Comparison of ENCODE assay signal across 8 cellular contexts in the genomic region with DNA sequence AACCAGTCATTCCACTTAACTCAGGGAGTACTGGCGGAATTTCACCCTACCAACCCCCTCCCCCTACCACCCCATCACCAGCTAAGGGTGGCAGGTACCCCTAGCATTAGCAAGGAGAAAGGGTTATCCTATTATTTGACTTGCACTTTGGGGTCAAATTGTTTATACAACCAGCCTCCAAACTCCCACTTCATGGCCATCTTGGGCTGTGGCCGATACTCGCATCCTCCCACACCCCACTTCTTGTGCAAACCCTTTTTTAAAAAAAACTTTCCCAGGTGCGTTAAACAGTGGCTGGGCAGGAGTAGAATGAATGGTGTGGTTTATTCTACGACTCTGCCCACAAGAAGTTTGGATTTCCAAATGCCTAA. TPM values are rescaled to one million over a fixed set of nuclear protein-coding genes. Genes with fewer than 3 reads are reported as not detected.
DNase-seq lines count a peak whose midpoint lies in the region; ATAC-seq, FAIRE-seq and TF ChIP-seq lines count a peak whose summit lies in the region.

No MANE protein-coding gene starts in this region.

- peak overlapping the region; percentile 95 for H3K4me3 Mint-ChIP-seq in activated CD8-positive, alpha-beta memory T cell treated with anti-CD3 and anti-CD28 coated beads, Interleukin-2, amount 10 ng/mL, durations not matched to agents 7 days and 5 days

- TF ChIP-seq CTCF in HepG2 (CRISPR knock-in tag; IDR thresholded peaks at IDR 0.05) (no peak), tibial nerve (IDR thresholded peaks at IDR 0.05) (no peak)

- no peak for DNase-seq in activated CD8-positive, alpha-beta memory T cell treated with anti-CD3 and anti-CD28 coated beads, Interleukin-2, amount 10 ng/mL, durations not matched to agents 7 days and 5 days
- no peak for DNase-seq in activated CD8-positive, alpha-beta memory T cell treated with anti-CD3 and anti-CD28 coated beads, Interleukin-2, amount 50 U/mL, for 48 hours
- DNase-seq in activated naive CD4-positive, alpha-beta T cell treated with anti-CD3 and anti-CD28 coated beads, Interleukin-2, amount 50 U/mL, for 72 hours (ENCODE audit: low spot score in 2 of 2), result no peak
- DNase-seq in HepG2 (ENCODE audit: low spot score), result no peak
- DNase-seq in tibial nerve (ENCODE audit: low spot score in 2 of 2), result no peak
- no peak for DNase-seq in effector CD4-positive, alpha-beta T cell
- no peak for DNase-seq in SKM-1 (lab: John Stamatoyannopoulos, UW; ENCODE audit: unreplicated experiment)

- no peak for TF ChIP-seq POLR2A in HepG2 (IDR thresholded peaks at IDR 0.05; ENCODE audit: insufficient read depth in 1 of 2, low read depth in 2 of 2, low read length in 2 of 2)
- TF ChIP-seq POLR2A in tibial nerve (IDR thresholded peaks at IDR 0.05), result no peak

- in situ Hi-C loops in HepG2 (cut with HindIII; ENCODE audit: extremely low pct_ligation_motif_present, low pct_unique_long_range_greater_than_20kb), result no loop called here

- POLR2A ChIA-PET in HepG2 (lab: Yijun Ruan, JAX), result interaction anchor here (0.7 to 3.3 kb wide), 12 partner anchors 9 to 1805 kb away, joined by 3 to 125 read pairs (median 4); partner anchors contain the start of genes CRABP2, HDGF, ISG20L2 and MEF2D

- no peaks in the 10 kb centered on the region for H3K9me3 Mint-ChIP-seq in activated CD8-positive, alpha-beta memory T cell treated with anti-CD3 and anti-CD28 coated beads, Interleukin-2, amount 10 ng/mL, durations not matched to agents 7 days and 5 days (ENCODE audit: low read depth)
- no peaks in the 10 kb centered on the region for H3K9me3 Mint-ChIP-seq in activated naive CD4-positive, alpha-beta T cell treated with anti-CD3 and anti-CD28 coated beads, Interleukin-2, amount 50 U/mL, for 72 hours

- peaks cover 11% of the 10 kb centered on the region for H4K20me1 ChIP-seq in HepG2 (ENCODE audit: insufficient read depth, low read length)

- no peaks in the 10 kb centered on the region for H3K9me3 ChIP-seq in HepG2 (ENCODE audit: low read length)
- H3K9me3 ChIP-seq in tibial nerve, result no peaks in the 10 kb centered on the region

- FAIRE-seq in HepG2 (lab: Jason Lieb, UNC), result no peak

- peaks cover 67% of the 10 kb centered on the region for H3K4me1 Mint-ChIP-seq in activated CD8-positive, alpha-beta memory T cell treated with anti-CD3 and anti-CD28 coated beads, Interleukin-2, amount 10 ng/mL, durations not matched to agents 7 days and 5 days

- peak overlapping the region; percentile 96 for H3K27ac Mint-ChIP-seq in activated CD8-positive, alpha-beta memory T cell treated with anti-CD3 and anti-CD28 coated beads, Interleukin-2, amount 10 ng/mL, durations not matched to agents 7 days and 5 days
- peak overlapping the region; percentile 94 to 98 for H3K27ac Mint-ChIP-seq in activated naive CD4-positive, alpha-beta T cell treated with anti-CD3 and anti-CD28 coated beads, Interleukin-2, amount 50 U/mL, for 72 hours

- TF ChIP-seq RAD21 in HepG2 (CRISPR knock-in tag; IDR thresholded peaks at IDR 0.05), result no peak

- TF ChIP-seq EP300 in HepG2 (IDR thresholded peaks at IDR 0.05; ENCODE audit: low read depth in 2 of 2, low read length in 2 of 2), result no peak
- TF ChIP-seq EP300 in HepG2 (CRISPR knock-in tag; IDR thresholded peaks at IDR 0.05; ENCODE audit: borderline replicate concordance), result no peak
- TF ChIP-seq EP300 in tibial nerve (IDR thresholded peaks at IDR 0.05), result no peak

- BruUV-seq in HepG2 (replicated peaks; lab: Mats Ljungman, UMichigan), result no TSS peak

- H3K79me2 ChIP-seq in HepG2 (ENCODE audit: insufficient read depth, low read length), result peaks cover 24% of the 10 kb centered on the region

- H3K27ac ChIP-seq in HepG2 (ENCODE audit: extremely low read length, insufficient read depth, low read length) (peak overlapping the region; percentile 64), tibial nerve (peak overlapping the region; percentile 85 to 93 (median 89))

- H3K27me3 ChIP-seq in HepG2 (ENCODE audit: control insufficient read depth in 1 of 2, insufficient read depth in 2 of 2, low read length in 2 of 2), result no peaks in the 10 kb centered on the region; a peak in 1 of 5 replicates
- H3K27me3 ChIP-seq in tibial nerve, result no peaks in the 10 kb centered on the region

- H3K36me3 Mint-ChIP-seq in activated CD8-positive, alpha-beta memory T cell treated with anti-CD3 and anti-CD28 coated beads, Interleukin-2, amount 10 ng/mL, durations not matched to agents 7 days and 5 days, result peaks cover 37% of the 10 kb centered on the region
- H3K36me3 Mint-ChIP-seq in activated naive CD4-positive, alpha-beta T cell treated with anti-CD3 and anti-CD28 coated beads, Interleukin-2, amount 50 U/mL, for 72 hours, result peaks cover 17 to 52% of the 10 kb centered on the region in 2 donors

- intact Hi-C loops in HepG2 (cut with micrococcal nuclease; ENCODE audit: unreplicated experiment), result loop anchor here (1.0 kb wide), 1 partner anchor 26 kb away; the partner anchor contains the start of gene PRCC

- no peak for ATAC-seq in activated CD8-positive, alpha-beta memory T cell treated with anti-CD3 and anti-CD28 coated beads, Interleukin-2, amount 10 ng/mL, durations not matched to agents 7 days and 5 days
- ATAC-seq in activated naive CD4-positive, alpha-beta T cell treated with anti-CD3 and anti-CD28 coated beads, Interleukin-2, amount 50 U/mL, for 72 hours, result peak; percentile 2 to 6
- ATAC-seq in HepG2, result no peak
- no peak for ATAC-seq in HG02981 (IDR thresholded peaks at IDR 0.05; ENCODE audit: unreplicated experiment)

- no peak overlapping the region for H2AFZ ChIP-seq in HepG2 (ENCODE audit: low read length)

- peak overlapping the region; percentile 45 for H3K9ac ChIP-seq in HepG2 (ENCODE audit: insufficient read depth, low read depth, low read length)

- H3K27me3 Mint-ChIP-seq in activated CD8-positive, alpha-beta memory T cell treated with anti-CD3 and anti-CD28 coated beads, Interleukin-2, amount 10 ng/mL, durations not matched to agents 7 days and 5 days, result no peaks in the 10 kb centered on the region

- CTCF ChIA-PET in activated CD8-positive, alpha-beta memory T cell treated with anti-CD3 and anti-CD28 coated beads, Interleukin-2, amount 10 ng/mL, durations not matched to agents 7 days and 5 days (lab: Charles Lee), result interaction anchor here (0.8 to 5.6 kb wide), 8 partner anchors 10 to 120 kb away, joined by 3 to 87 read pairs (median 6); partner anchors contain the start of genes HDGF, ISG20L2, METTL25B and NTRK1
- CTCF ChIA-PET in HepG2 (lab: Yijun Ruan, JAX; ENCODE audit: low intra/inter-chr PET ratio, low total read pairs), result no interaction called here

- H3K36me3 ChIP-seq in HepG2 (replicated peaks in 1 of 2; ENCODE audit: control insufficient read depth in 1 of 2, insufficient read depth in 2 of 2, low read length in 2 of 2) (peaks cover 11 to 37% of the 10 kb centered on the region in 2 experiments; a peak in 4 of 5 replicates), tibial nerve (peaks cover 0 to 56% (median 15%) of the 10 kb centered on the region in 3 donors)

- WGBS in HepG2 (ENCODE audit: low lambda C conversion rate), result 89% methylated on average over 5 of the region's 5 CpGs
- WGBS in tibial nerve, 2 donors, result 82 to 90% methylated on average over 5 of the region's 5 CpGs

- H3K4me3 ChIP-seq in HepG2 (replicated peaks in 1 of 3; ENCODE audit: insufficient read depth in 1 of 3, low read depth in 2 of 3, low read length in 3 of 3), result peak overlapping the region in 2 of 3 experiments; percentile 7 to 27; a peak in 3 of 6 replicates
- H3K4me3 ChIP-seq in tibial nerve, result peak overlapping the region; percentile 8 to 72 (median 58)

- H3K4me2 ChIP-seq in HepG2 (ENCODE audit: low read depth, low read length), result peak overlapping the region; percentile 69

- H3K4me1 ChIP-seq in HepG2 (ENCODE audit: insufficient read depth, low read length) (peaks cover 29% of the 10 kb centered on the region), tibial nerve (peaks cover 0 to 64% (median 24%) of the 10 kb centered on the region in 4 donors)

RNA-seq across cellular contexts. Expression of gene MRPL24, which starts 0.7 kb away (rescaled TPM):
- 10 to 100 TPM; 60.4 to 80.0 TPM for total RNA-seq in activated CD8-positive, alpha-beta memory T cell treated with anti-CD3 and anti-CD28 coated beads, Interleukin-2, amount 10 ng/mL, durations not matched to agents 7 days and 5 days
- 10 to 100 TPM; 61.4 to 70.4 TPM for total RNA-seq in activated naive CD4-positive, alpha-beta T cell treated with anti-CD3 and anti-CD28 coated beads, Interleukin-2, amount 50 U/mL, for 72 hours
- total RNA-seq in HepG2 (2016; rRNA removed; fragmentation: Illumina TruSeq; extraction: Trizol) (42.9 and 45.7 TPM in 2 replicates), tibial nerve (10 to 100 TPM; 48.6 to 90.4 (median 66.2) TPM)
- total RNA-seq in HepG2 (2016; cell fraction: cytosol; rRNA removed; fragmentation: Illumina TruSeq; extraction: Trizol; ENCODE audit: low read depth), result 18.3 and 22.1 TPM in 2 replicates
- 43.5 and 49.0 TPM in 2 replicates for total RNA-seq in HepG2 (2016; cell fraction: insoluble cytoplasmic fraction; rRNA removed; fragmentation: Illumina TruSeq; extraction: Trizol)
- 21.2 and 21.3 TPM in 2 replicates for total RNA-seq in HepG2 (2016; cell fraction: membrane; rRNA removed; fragmentation: Illumina TruSeq; extraction: Trizol)
- total RNA-seq in HepG2 (2016; cell fraction: nucleus; rRNA removed; fragmentation: Illumina TruSeq; extraction: Trizol), result 13.5 and 22.5 TPM in 2 replicates
- polyA plus RNA-seq in HepG2 (2011; rRNA removed), result 37.7 and 38.1 TPM in 2 replicates
- polyA plus RNA-seq in HepG2 (2011; cell fraction: cytosol; rRNA removed), result 28.3 and 29.4 TPM in 2 replicates
- 15.0 and 17.2 TPM in 2 replicates for polyA plus RNA-seq in HepG2 (2011; cell fraction: nucleus; rRNA removed)
- 29.0 TPM in 2 replicates for polyA plus RNA-seq in HepG2 (2012)
- polyA plus RNA-seq in HepG2 (2016; cell fraction: cytosol; fragmentation: Illumina TruSeq; extraction: Trizol; ENCODE audit: low read depth), result 21.1 and 21.8 TPM in 2 replicates
- polyA plus RNA-seq in HepG2 (2016; cell fraction: insoluble cytoplasmic fraction; fragmentation: Illumina TruSeq; extraction: Trizol; ENCODE audit: low read depth), result 58.3 and 58.4 TPM in 2 replicates
- polyA plus RNA-seq in HepG2 (2016; cell fraction: membrane; fragmentation: Illumina TruSeq; extraction: Trizol; ENCODE audit: low read depth), result 18.3 and 20.0 TPM in 2 replicates
- 39.4 and 46.6 TPM in 2 replicates for polyA plus RNA-seq in HepG2 (2016; cell fraction: nucleus; fragmentation: Illumina TruSeq; extraction: Trizol; ENCODE audit: insufficient read depth, low read depth)
- 13.2 and 67.4 TPM in 2 replicates for polyA minus RNA-seq in HepG2 (2011; rRNA and poly(A)+ RNA removed; ENCODE audit: low replicate concordance)
- polyA minus RNA-seq in HepG2 (2011; cell fraction: cytosol; rRNA and poly(A)+ RNA removed), result 8.8 and 9.7 TPM in 2 replicates
- 5.7 and 8.6 TPM in 2 replicates for polyA minus RNA-seq in HepG2 (2011; cell fraction: nucleus; rRNA and poly(A)+ RNA removed)

RNA-seq across cellular contexts. Expression of gene HDGF, which starts 9.9 kb away (rescaled TPM):
- 100 to 1,000 TPM; 258 to 340 TPM for total RNA-seq in activated CD8-positive, alpha-beta memory T cell treated with anti-CD3 and anti-CD28 coated beads, Interleukin-2, amount 10 ng/mL, durations not matched to agents 7 days and 5 days
- 100 to 1,000 TPM; 281 to 325 TPM for total RNA-seq in activated naive CD4-positive, alpha-beta T cell treated with anti-CD3 and anti-CD28 coated beads, Interleukin-2, amount 50 U/mL, for 72 hours
- total RNA-seq in HepG2 (2016; rRNA removed; fragmentation: Illumina TruSeq; extraction: Trizol) (183 and 196 TPM in 2 replicates), tibial nerve (100 to 1,000 TPM; 120 to 177 (median 157) TPM)
- total RNA-seq in HepG2 (2016; cell fraction: cytosol; rRNA removed; fragmentation: Illumina TruSeq; extraction: Trizol; ENCODE audit: low read depth), result 98.2 and 98.3 TPM in 2 replicates
- total RNA-seq in HepG2 (2016; cell fraction: insoluble cytoplasmic fraction; rRNA removed; fragmentation: Illumina TruSeq; extraction: Trizol), result 165 and 204 TPM in 2 replicates
- 258 and 266 TPM in 2 replicates for total RNA-seq in HepG2 (2016; cell fraction: membrane; rRNA removed; fragmentation: Illumina TruSeq; extraction: Trizol)
- 89.8 and 111 TPM in 2 replicates for total RNA-seq in HepG2 (2016; cell fraction: nucleus; rRNA removed; fragmentation: Illumina TruSeq; extraction: Trizol)
- polyA plus RNA-seq in HepG2 (2011; rRNA removed), result 128 and 156 TPM in 2 replicates
- polyA plus RNA-seq in HepG2 (2011; cell fraction: cytosol; rRNA removed), result 115 and 119 TPM in 2 replicates
- polyA plus RNA-seq in HepG2 (2011; cell fraction: nucleus; rRNA removed), result 57.2 and 81.2 TPM in 2 replicates
- polyA plus RNA-seq in HepG2 (2012), result 124 and 162 TPM in 2 replicates
- 177 and 192 TPM in 2 replicates for polyA plus RNA-seq in HepG2 (2016; cell fraction: cytosol; fragmentation: Illumina TruSeq; extraction: Trizol; ENCODE audit: low read depth)
- polyA plus RNA-seq in HepG2 (2016; cell fraction: insoluble cytoplasmic fraction; fragmentation: Illumina TruSeq; extraction: Trizol; ENCODE audit: low read depth), result 263 and 292 TPM in 2 replicates
- 342 and 343 TPM in 2 replicates for polyA plus RNA-seq in HepG2 (2016; cell fraction: membrane; fragmentation: Illumina TruSeq; extraction: Trizol; ENCODE audit: low read depth)
- polyA plus RNA-seq in HepG2 (2016; cell fraction: nucleus; fragmentation: Illumina TruSeq; extraction: Trizol; ENCODE audit: insufficient read depth, low read depth), result 211 and 230 TPM in 2 replicates
- 134 and 389 TPM in 2 replicates for polyA minus RNA-seq in HepG2 (2011; rRNA and poly(A)+ RNA removed; ENCODE audit: low replicate concordance)
- polyA minus RNA-seq in HepG2 (2011; cell fraction: cytosol; rRNA and poly(A)+ RNA removed), result 64.6 and 71.8 TPM in 2 replicates
- 30.8 and 31.2 TPM in 2 replicates for polyA minus RNA-seq in HepG2 (2011; cell fraction: nucleus; rRNA and poly(A)+ RNA removed)

RNA-seq across cellular contexts. Expression of gene ISG20L2, which starts 13.0 kb away (rescaled TPM):
- total RNA-seq in activated CD8-positive, alpha-beta memory T cell treated with anti-CD3 and anti-CD28 coated beads, Interleukin-2, amount 10 ng/mL, durations not matched to agents 7 days and 5 days, result 10 to 100 TPM; 56.0 to 70.3 TPM
- 10 to 100 TPM; 46.2 to 50.7 TPM for total RNA-seq in activated naive CD4-positive, alpha-beta T cell treated with anti-CD3 and anti-CD28 coated beads, Interleukin-2, amount 50 U/mL, for 72 hours
- 17.8 and 19.8 TPM in 2 replicates for total RNA-seq in HepG2 (2016; rRNA removed; fragmentation: Illumina TruSeq; extraction: Trizol)
- total RNA-seq in HepG2 (2016; cell fraction: cytosol; rRNA removed; fragmentation: Illumina TruSeq; extraction: Trizol; ENCODE audit: low read depth), result 4.3 and 4.7 TPM in 2 replicates
- total RNA-seq in HepG2 (2016; cell fraction: insoluble cytoplasmic fraction; rRNA removed; fragmentation: Illumina TruSeq; extraction: Trizol), result 17.0 and 17.7 TPM in 2 replicates
- 13.2 and 14.0 TPM in 2 replicates for total RNA-seq in HepG2 (2016; cell fraction: membrane; rRNA removed; fragmentation: Illumina TruSeq; extraction: Trizol)
- total RNA-seq in HepG2 (2016; cell fraction: nucleus; rRNA removed; fragmentation: Illumina TruSeq; extraction: Trizol), result 9.6 and 14.9 TPM in 2 replicates
- 21.3 and 22.8 TPM in 2 replicates for polyA plus RNA-seq in HepG2 (2011; rRNA removed)
- polyA plus RNA-seq in HepG2 (2011; cell fraction: cytosol; rRNA removed), result 14.8 and 16.6 TPM in 2 replicates
- 7.5 and 8.0 TPM in 2 replicates for polyA plus RNA-seq in HepG2 (2011; cell fraction: nucleus; rRNA removed)
- polyA plus RNA-seq in HepG2 (2012), result 13.2 and 14.7 TPM in 2 replicates
- polyA plus RNA-seq in HepG2 (2016; cell fraction: cytosol; fragmentation: Illumina TruSeq; extraction: Trizol; ENCODE audit: low read depth), result 4.2 and 5.1 TPM in 2 replicates
- polyA plus RNA-seq in HepG2 (2016; cell fraction: insoluble cytoplasmic fraction; fragmentation: Illumina TruSeq; extraction: Trizol; ENCODE audit: low read depth), result 31.5 and 36.7 TPM in 2 replicates
- 12.8 and 15.4 TPM in 2 replicates for polyA plus RNA-seq in HepG2 (2016; cell fraction: membrane; fragmentation: Illumina TruSeq; extraction: Trizol; ENCODE audit: low read depth)
- 21.4 and 24.7 TPM in 2 replicates for polyA plus RNA-seq in HepG2 (2016; cell fraction: nucleus; fragmentation: Illumina TruSeq; extraction: Trizol; ENCODE audit: insufficient read depth, low read depth)
- polyA minus RNA-seq in HepG2 (2011; rRNA and poly(A)+ RNA removed; ENCODE audit: low replicate concordance), result 27.7 and 116 TPM in 2 replicates
- 9.0 and 13.8 TPM in 2 replicates for polyA minus RNA-seq in HepG2 (2011; cell fraction: cytosol; rRNA and poly(A)+ RNA removed)
- 11.8 and 21.6 TPM in 2 replicates for polyA minus RNA-seq in HepG2 (2011; cell fraction: nucleus; rRNA and poly(A)+ RNA removed)
- 10 to 100 TPM; 10.1 to 24.9 (median 18.6) TPM for total RNA-seq in tibial nerve

RNA-seq across cellular contexts. Expression of gene METTL25B, which starts 13.3 kb away (rescaled TPM):
- total RNA-seq in activated CD8-positive, alpha-beta memory T cell treated with anti-CD3 and anti-CD28 coated beads, Interleukin-2, amount 10 ng/mL, durations not matched to agents 7 days and 5 days, result 10 to 100 TPM; 44.0 to 49.6 TPM
- 10 to 100 TPM; 39.4 to 64.9 TPM for total RNA-seq in activated naive CD4-positive, alpha-beta T cell treated with anti-CD3 and anti-CD28 coated beads, Interleukin-2, amount 50 U/mL, for 72 hours
- 8.1 and 11.9 TPM in 2 replicates for total RNA-seq in HepG2 (2016; rRNA removed; fragmentation: Illumina TruSeq; extraction: Trizol)
- 4.8 and 7.1 TPM in 2 replicates for total RNA-seq in HepG2 (2016; cell fraction: cytosol; rRNA removed; fragmentation: Illumina TruSeq; extraction: Trizol; ENCODE audit: low read depth)
- 8.7 and 14.6 TPM in 2 replicates for total RNA-seq in HepG2 (2016; cell fraction: insoluble cytoplasmic fraction; rRNA removed; fragmentation: Illumina TruSeq; extraction: Trizol)
- 7.4 and 7.9 TPM in 2 replicates for total RNA-seq in HepG2 (2016; cell fraction: membrane; rRNA removed; fragmentation: Illumina TruSeq; extraction: Trizol)
- 8.7 and 16.4 TPM in 2 replicates for total RNA-seq in HepG2 (2016; cell fraction: nucleus; rRNA removed; fragmentation: Illumina TruSeq; extraction: Trizol)
- 24.0 and 26.3 TPM in 2 replicates for polyA plus RNA-seq in HepG2 (2011; rRNA removed)
- polyA plus RNA-seq in HepG2 (2011; cell fraction: cytosol; rRNA removed), result 15.1 and 18.0 TPM in 2 replicates
- polyA plus RNA-seq in HepG2 (2011; cell fraction: nucleus; rRNA removed), result 45.6 and 53.5 TPM in 2 replicates
- 18.4 and 20.2 TPM in 2 replicates for polyA plus RNA-seq in HepG2 (2012)
- polyA plus RNA-seq in HepG2 (2016; cell fraction: cytosol; fragmentation: Illumina TruSeq; extraction: Trizol; ENCODE audit: low read depth), result 4.1 and 5.6 TPM in 2 replicates
- 7.1 and 9.1 TPM in 2 replicates for polyA plus RNA-seq in HepG2 (2016; cell fraction: insoluble cytoplasmic fraction; fragmentation: Illumina TruSeq; extraction: Trizol; ENCODE audit: low read depth)
- 6.4 and 8.1 TPM in 2 replicates for polyA plus RNA-seq in HepG2 (2016; cell fraction: membrane; fragmentation: Illumina TruSeq; extraction: Trizol; ENCODE audit: low read depth)
- polyA plus RNA-seq in HepG2 (2016; cell fraction: nucleus; fragmentation: Illumina TruSeq; extraction: Trizol; ENCODE audit: insufficient read depth, low read depth), result 35.7 and 36.8 TPM in 2 replicates
- 28.4 and 53.9 TPM in 2 replicates for polyA minus RNA-seq in HepG2 (2011; rRNA and poly(A)+ RNA removed; ENCODE audit: low replicate concordance)
- 9.3 and 11.1 TPM in 2 replicates for polyA minus RNA-seq in HepG2 (2011; cell fraction: cytosol; rRNA and poly(A)+ RNA removed)
- polyA minus RNA-seq in HepG2 (2011; cell fraction: nucleus; rRNA and poly(A)+ RNA removed), result 16.1 and 19.6 TPM in 2 replicates
- 10 to 100 TPM; 36.5 to 50.1 (median 46.0) TPM for total RNA-seq in tibial nerve

RNA-seq across cellular contexts. Expression of gene PRCC, which starts 25.7 kb away (rescaled TPM):
- 10 to 100 TPM; 68.7 to 99.8 TPM for total RNA-seq in activated CD8-positive, alpha-beta memory T cell treated with anti-CD3 and anti-CD28 coated beads, Interleukin-2, amount 10 ng/mL, durations not matched to agents 7 days and 5 days
- 10 to 100 TPM; 44.5 to 72.1 TPM for total RNA-seq in activated naive CD4-positive, alpha-beta T cell treated with anti-CD3 and anti-CD28 coated beads, Interleukin-2, amount 50 U/mL, for 72 hours
- total RNA-seq in HepG2 (2016; rRNA removed; fragmentation: Illumina TruSeq; extraction: Trizol), result 24.2 and 26.8 TPM in 2 replicates
- total RNA-seq in HepG2 (2016; cell fraction: cytosol; rRNA removed; fragmentation: Illumina TruSeq; extraction: Trizol; ENCODE audit: low read depth), result 6.3 and 7.3 TPM in 2 replicates
- 24.6 and 27.1 TPM in 2 replicates for total RNA-seq in HepG2 (2016; cell fraction: insoluble cytoplasmic fraction; rRNA removed; fragmentation: Illumina TruSeq; extraction: Trizol)
- 22.6 and 26.4 TPM in 2 replicates for total RNA-seq in HepG2 (2016; cell fraction: membrane; rRNA removed; fragmentation: Illumina TruSeq; extraction: Trizol)
- 22.4 and 23.7 TPM in 2 replicates for total RNA-seq in HepG2 (2016; cell fraction: nucleus; rRNA removed; fragmentation: Illumina TruSeq; extraction: Trizol)
- polyA plus RNA-seq in HepG2 (2011; rRNA removed), result 40.5 and 46.3 TPM in 2 replicates
- 40.1 and 44.6 TPM in 2 replicates for polyA plus RNA-seq in HepG2 (2011; cell fraction: cytosol; rRNA removed)
- polyA plus RNA-seq in HepG2 (2011; cell fraction: nucleus; rRNA removed), result 26.1 and 27.1 TPM in 2 replicates
- polyA plus RNA-seq in HepG2 (2012), result 30.8 and 33.7 TPM in 2 replicates
- 8.0 and 9.1 TPM in 2 replicates for polyA plus RNA-seq in HepG2 (2016; cell fraction: cytosol; fragmentation: Illumina TruSeq; extraction: Trizol; ENCODE audit: low read depth)
- polyA plus RNA-seq in HepG2 (2016; cell fraction: insoluble cytoplasmic fraction; fragmentation: Illumina TruSeq; extraction: Trizol; ENCODE audit: low read depth), result 48.3 and 56.0 TPM in 2 replicates
- 22.7 and 25.6 TPM in 2 replicates for polyA plus RNA-seq in HepG2 (2016; cell fraction: membrane; fragmentation: Illumina TruSeq; extraction: Trizol; ENCODE audit: low read depth)
- polyA plus RNA-seq in HepG2 (2016; cell fraction: nucleus; fragmentation: Illumina TruSeq; extraction: Trizol; ENCODE audit: insufficient read depth, low read depth), result 56.0 and 57.2 TPM in 2 replicates
- polyA minus RNA-seq in HepG2 (2011; rRNA and poly(A)+ RNA removed; ENCODE audit: low replicate concordance), result 57.9 and 206 TPM in 2 replicates
- polyA minus RNA-seq in HepG2 (2011; cell fraction: cytosol; rRNA and poly(A)+ RNA removed), result 24.3 and 33.6 TPM in 2 replicates
- 23.6 and 34.9 TPM in 2 replicates for polyA minus RNA-seq in HepG2 (2011; cell fraction: nucleus; rRNA and poly(A)+ RNA removed)
- 10 to 100 TPM; 25.1 to 44.6 (median 30.8) TPM for total RNA-seq in tibial nerve

Comparison
In these comparisons a context has a peak if more than half of its experiments do, and no peak if none do; other contexts are left out.
1. ATAC-seq: peak in activated naive CD4-positive, alpha-beta T cell treated with anti-CD3 and anti-CD28 coated beads, Interleukin-2, amount 50 U/mL, for 72 hours (2 of 2); none in activated CD8-positive, alpha-beta memory T cell treated with anti-CD3 and anti-CD28 coated beads, Interleukin-2, amount 10 ng/mL, durations not matched to agents 7 days and 5 days (single experiment), HepG2 (single experiment) and HG02981 (single experiment).